In the genomic region with DNA sequence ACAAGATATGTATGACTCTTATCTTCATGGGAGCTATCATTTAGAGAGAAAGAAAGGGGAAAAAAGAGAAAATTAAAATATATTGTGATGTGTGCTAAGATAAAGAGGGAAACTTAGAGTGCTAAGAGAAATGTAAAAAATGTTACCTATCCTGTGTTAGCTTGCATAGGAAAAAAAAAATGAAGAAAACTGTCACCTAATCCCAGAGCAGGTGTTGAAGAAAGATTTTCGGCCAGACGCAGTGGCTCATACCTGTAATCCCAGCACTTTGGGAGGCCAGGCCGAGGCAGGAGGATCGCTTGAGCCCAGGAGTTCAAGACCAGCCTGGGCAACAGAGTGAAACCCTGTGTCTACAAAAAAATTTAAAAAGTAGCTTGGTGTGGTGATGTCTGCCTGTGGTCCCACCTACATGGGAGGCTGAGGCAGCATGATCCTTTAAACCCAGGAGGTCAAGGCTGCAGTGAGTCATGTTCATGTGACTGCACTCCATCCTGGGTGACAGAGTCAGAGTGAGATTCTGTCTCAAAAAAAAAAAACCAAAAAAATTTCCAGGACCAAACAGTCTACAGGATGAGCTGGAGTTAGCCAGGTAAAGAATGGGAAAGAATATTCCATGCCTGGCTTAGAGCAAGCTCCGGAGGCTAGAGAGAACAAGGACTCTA, we compare ENCODE assay signal across 13 cellular contexts. TPM values are rescaled to one million over a fixed set of nuclear protein-coding genes. Genes with fewer than 3 reads are reported as not detected.
DNase-seq lines count a peak whose midpoint lies in the region; ATAC-seq lines count a peak whose summit lies in the region.
"Had no signal": no experiment of that assay in that cellular context is flagged by ENCODE, and none has a peak within 500 bp of the region (broad histone marks: within the 10 kb centered on the region; RNA-seq: fewer than 3 reads in every experiment).

No MANE protein-coding gene starts in this region.

- intact Hi-C loops in activated CD4-positive, alpha-beta T cell treated with anti-CD3 and anti-CD28 coated beads, Interleukin-2, amount 10 ng/mL, durations not matched to agents 24 days and 14 days (cut with micrococcal nuclease), result loop anchor here (5.0 kb wide), 5 partner anchors 42 to 363 kb away; no protein-coding TSS in a partner anchor

- peak overlapping the region; percentile 64 for H3K27ac Mint-ChIP-seq in activated CD4-positive, alpha-beta T cell treated with anti-CD3 and anti-CD28 coated beads, Interleukin-2, amount 10 ng/mL, durations not matched to agents 24 days and 14 days
- peak overlapping the region in 2 of 3 donors; percentile 47 to 53 for H3K27ac Mint-ChIP-seq in IgD-negative memory B cell
- H3K27ac Mint-ChIP-seq in activated naive CD8-positive, alpha-beta T cell treated with anti-CD3 and anti-CD28 coated beads, Interleukin-2, amount 50 U/mL, for 24 hours, result peak overlapping the region; percentile 79

- DNase-seq in activated CD4-positive, alpha-beta T cell treated with anti-CD3 and anti-CD28 coated beads, Interleukin-2, amount 10 ng/mL, durations not matched to agents 24 days and 14 days, result no peak
- no peak for DNase-seq in activated CD4-positive, alpha-beta T cell treated with anti-CD3 and anti-CD28 coated beads for 1 hour
- DNase-seq in activated naive CD8-positive, alpha-beta T cell treated with anti-CD3 and anti-CD28 coated beads, Interleukin-2, amount 50 U/mL, for 24 hours, result peak; percentile 23
- DNase-seq in renal cortical epithelial cell (ENCODE audit: low read depth), result peak; percentile 66
- no peak for DNase-seq in 8988T
- no peak for DNase-seq in NCI-H748 (lab: John Stamatoyannopoulos, UW; ENCODE audit: unreplicated experiment)
- no peak for DNase-seq in HuH-7 (ENCODE audit: low spot score)
- DNase-seq: GDM1, NCI-H1105 treated with DMSO at 0.1 percent for 48 hours, NCI-H524 treated with DMSO at 0.1 percent for 48 hours, psoas muscle, thyroid gland had no signal

- ATAC-seq in activated naive CD8-positive, alpha-beta T cell treated with anti-CD3 and anti-CD28 coated beads, Interleukin-2, amount 50 U/mL, for 24 hours, result peak; percentile 72
- ATAC-seq: psoas muscle had no signal

- peaks cover 42% of the 10 kb centered on the region for H3K4me1 Mint-ChIP-seq in activated CD4-positive, alpha-beta T cell treated with anti-CD3 and anti-CD28 coated beads, Interleukin-2, amount 10 ng/mL, durations not matched to agents 24 days and 14 days
- peaks cover 31 to 41% (median 32%) of the 10 kb centered on the region in 3 donors for H3K4me1 Mint-ChIP-seq in IgD-negative memory B cell
- H3K4me1 Mint-ChIP-seq in activated naive CD8-positive, alpha-beta T cell treated with anti-CD3 and anti-CD28 coated beads, Interleukin-2, amount 50 U/mL, for 24 hours, result peaks cover 47% of the 10 kb centered on the region

- peaks cover 7% of the 10 kb centered on the region for H3K9me3 Mint-ChIP-seq in activated CD4-positive, alpha-beta T cell treated with anti-CD3 and anti-CD28 coated beads, Interleukin-2, amount 10 ng/mL, durations not matched to agents 24 days and 14 days
- H3K9me3 Mint-ChIP-seq in IgD-negative memory B cell, result no peaks in the 10 kb centered on the region
- peaks cover 1% of the 10 kb centered on the region for H3K9me3 Mint-ChIP-seq in activated naive CD8-positive, alpha-beta T cell treated with anti-CD3 and anti-CD28 coated beads, Interleukin-2, amount 50 U/mL, for 24 hours

- peak overlapping the region; percentile 48 for H3K4me3 Mint-ChIP-seq in activated CD4-positive, alpha-beta T cell treated with anti-CD3 and anti-CD28 coated beads, Interleukin-2, amount 10 ng/mL, durations not matched to agents 24 days and 14 days
- peak overlapping the region in 3 of 4 donors; percentile 10 to 92 (median 74) for H3K4me3 Mint-ChIP-seq in IgD-negative memory B cell
- peak overlapping the region; percentile 66 for H3K4me3 Mint-ChIP-seq in activated naive CD8-positive, alpha-beta T cell treated with anti-CD3 and anti-CD28 coated beads, Interleukin-2, amount 50 U/mL, for 24 hours

- H3K36me3 Mint-ChIP-seq in activated CD4-positive, alpha-beta T cell treated with anti-CD3 and anti-CD28 coated beads, Interleukin-2, amount 10 ng/mL, durations not matched to agents 24 days and 14 days (ENCODE audit: low read depth), result peaks cover 8% of the 10 kb centered on the region
- H3K36me3 Mint-ChIP-seq in IgD-negative memory B cell, result peaks cover 3% of the 10 kb centered on the region
- peaks cover 4% of the 10 kb centered on the region for H3K36me3 Mint-ChIP-seq in activated naive CD8-positive, alpha-beta T cell treated with anti-CD3 and anti-CD28 coated beads, Interleukin-2, amount 50 U/mL, for 24 hours (ENCODE audit: low read depth)

- peaks cover 3% of the 10 kb centered on the region for H3K27me3 Mint-ChIP-seq in activated CD4-positive, alpha-beta T cell treated with anti-CD3 and anti-CD28 coated beads, Interleukin-2, amount 10 ng/mL, durations not matched to agents 24 days and 14 days
- H3K27me3 Mint-ChIP-seq in IgD-negative memory B cell, result no peaks in the 10 kb centered on the region
- no peaks in the 10 kb centered on the region for H3K27me3 Mint-ChIP-seq in activated naive CD8-positive, alpha-beta T cell treated with anti-CD3 and anti-CD28 coated beads, Interleukin-2, amount 50 U/mL, for 24 hours

RNA-seq across cellular contexts. Expression of a gene that starts 2.4 kb away (rescaled TPM):
- total RNA-seq in activated CD4-positive, alpha-beta T cell treated with anti-CD3 and anti-CD28 coated beads, Interleukin-2, amount 10 ng/mL, durations not matched to agents 24 days and 14 days, result 38.3 and 38.8 TPM in 2 replicates
- 19.3 TPM for polyA plus RNA-seq in IgD-negative memory B cell
- total RNA-seq in renal cortical epithelial cell, result 29.2 and 76.9 TPM in 2 replicates

Comparison
In these comparisons a context has a peak if more than half of its experiments do, and no peak if none do; other contexts are left out.
1. DNase-seq: peak in activated naive CD8-positive, alpha-beta T cell treated with anti-CD3 and anti-CD28 coated beads, Interleukin-2, amount 50 U/mL, for 24 hours (single experiment) and renal cortical epithelial cell (single experiment); none in activated CD4-positive, alpha-beta T cell treated with anti-CD3 and anti-CD28 coated beads, Interleukin-2, amount 10 ng/mL, durations not matched to agents 24 days and 14 days (single experiment), activated CD4-positive, alpha-beta T cell treated with anti-CD3 and anti-CD28 coated beads for 1 hour (single experiment), 8988T (single experiment), NCI-H748 (single experiment) and HuH-7 (single experiment).
2. Peak in every context shown above with its lines, with median percentiles within 50 percentile points of each other: H3K27ac Mint-ChIP-seq and H3K4me3 Mint-ChIP-seq.